ENCODE assay signal across 26 cellular contexts in genomic region chr2:29719626-29720025, GRCh38.
A peak's percentile ranks its signal among the peaks of the same experiment; 100 is the strongest.
DNase-seq lines count a peak whose midpoint lies in the region; ATAC-seq, FAIRE-seq and TF ChIP-seq lines count a peak whose summit lies in the region.
"Had no signal": no experiment of that assay in that cellular context is flagged by ENCODE, and none has a peak within 500 bp of the region (broad histone marks: within the 10 kb centered on the region; RNA-seq: fewer than 3 reads in every experiment).

No MANE protein-coding gene starts in this region.

- 0 out of 2 replicates have a peak overlapping the region, but pooled peaks have one; percentile 60 for H3K27ac Mint-ChIP-seq in GM23338
- H3K27ac Mint-ChIP-seq in WTC11: no peak overlapping the region
- no peak overlapping the region for H3K27ac Mint-ChIP-seq in nephron progenitor cell
- H3K27ac Mint-ChIP-seq: CD4-positive, alpha-beta T cell; CD8-positive, alpha-beta memory T cell; HFFc6 had no signal

- H3K27me3 ChIP-seq in GM23338 (ENCODE audit: insufficient read depth): no peaks in the 10 kb centered on the region
- H3K27me3 ChIP-seq in neuronal stem cell (ENCODE audit: control insufficient read depth in 3 of 3, insufficient read depth in 3 of 3, low read depth in 1 of 3, low read length in 3 of 3): peaks cover 0 to 3% (median 0%) of the 10 kb centered on the region in 3 experiments
- no peaks in the 10 kb centered on the region for H3K27me3 ChIP-seq in adrenal gland
- H3K27me3 ChIP-seq: BE2C; BLaER1 treated with 17β-estradiol and CSF1 and Interleukin-3, amounts not matched to agents 10 nM and 100 nM had no signal

- H3K27ac ChIP-seq in GM23338 (ENCODE audit: low read depth): no peak overlapping the region
- H3K27ac ChIP-seq in neuronal stem cell (replicated peaks; ENCODE audit: low read length): no peak overlapping the region
- H3K27ac ChIP-seq in adrenal gland: no peak overlapping the region
- H3K27ac ChIP-seq: A549; BLaER1 treated with 17β-estradiol and CSF1 and Interleukin-3, amounts not matched to agents 10 nM and 100 nM; GM23248 had no signal

- H3K4ac ChIP-seq in neuronal stem cell (ENCODE audit: low read length): no peak overlapping the region

- no peaks in the 10 kb centered on the region for H3K9me3 ChIP-seq in neuronal stem cell (replicated peaks in 1 of 2; ENCODE audit: control insufficient read depth in 2 of 2, insufficient read depth in 1 of 2, low read depth in 1 of 2, low read length in 2 of 2)
- no peaks in the 10 kb centered on the region for H3K9me3 ChIP-seq in adrenal gland (replicated peaks in 1 of 3)
- H3K9me3 ChIP-seq: A549; BE2C; BLaER1 treated with 17β-estradiol and CSF1 and Interleukin-3, amounts not matched to agents 10 nM and 100 nM; HAP-1 had no signal

- H4K20me1 ChIP-seq in GM23338 (replicated peaks; ENCODE audit: insufficient read depth): no peaks in the 10 kb centered on the region
- H4K20me1 ChIP-seq: BLaER1 treated with 17β-estradiol and CSF1 and Interleukin-3, amounts not matched to agents 10 nM and 100 nM had no signal

- H2BK120ac ChIP-seq in neuronal stem cell (ENCODE audit: low read depth, low read length): no peak overlapping the region

- H3K14ac ChIP-seq in neuronal stem cell (ENCODE audit: low read length): no peak overlapping the region

- no peak overlapping the region for H2AFZ ChIP-seq in GM23338
- H2AFZ ChIP-seq in neuronal stem cell (ENCODE audit: low read length): no peak overlapping the region
- H2AFZ ChIP-seq: GM23248 had no signal

- peaks cover 11% of the 10 kb centered on the region; the same call in 1 of the 2 replicates for H3K9me2 ChIP-seq in GM23338 (ENCODE audit: insufficient read depth)

- no peak for ATAC-seq in GM23338
- ATAC-seq in WTC11: peak; percentile 26; the same call in 1 of the 2 replicates
- ATAC-seq in HG02759 (IDR thresholded peaks at IDR 0.05; ENCODE audit: unreplicated experiment): no peak
- ATAC-seq: A549, GM12878 had no signal

- no peaks in the 10 kb centered on the region for H3K79me2 ChIP-seq in GM23338 (replicated peaks; ENCODE audit: insufficient read depth)

- H3K4me2 ChIP-seq in GM23338 (peak overlapping the region; percentile 43; the same call in 1 of the 2 replicates), neuronal stem cell (ENCODE audit: insufficient read depth, low read length, poor library complexity, severe bottlenecking) (no peak overlapping the region)
- H3K4me2 ChIP-seq: A549; BLaER1 treated with 17β-estradiol and CSF1 and Interleukin-3, amounts not matched to agents 10 nM and 100 nM had no signal

- no peak overlapping the region for H4K8ac ChIP-seq in neuronal stem cell (ENCODE audit: low read depth, low read length)

- no peak overlapping the region for H2AK5ac ChIP-seq in neuronal stem cell (ENCODE audit: low read depth, low read length)

- TF ChIP-seq CTCF in GM23338 (conservative IDR thresholded peaks at IDR 0.05; ENCODE audit: low read depth in 2 of 2) (no peak), WTC11 (IDR thresholded peaks at IDR 0.05) (no peak), nephron progenitor cell (IDR thresholded peaks at IDR 0.05) (no peak), adrenal gland (IDR thresholded peaks at IDR 0.05) (no peak)

- no peak overlapping the region for H3K18ac ChIP-seq in neuronal stem cell (ENCODE audit: low read length)

- POLR2A ChIA-PET in WTC11 (lab: Charles Lee): no interaction called here

- WGBS in neuronal stem cell (ENCODE audit: extremely low coverage in 2 of 2, insufficient read length in 2 of 2, insufficient replicate concordance in 1 of 2), 2 donors: no CpG with 5 or more reads among the region's 3 CpGs
- WGBS in adrenal gland, 4 donors: 29 to 51% (median 45%) methylated on average over 2 to 3 of the region's 3 CpGs

- H3K4me1 Mint-ChIP-seq in GM23338: peaks cover 30% of the 10 kb centered on the region
- H3K4me1 Mint-ChIP-seq in WTC11: peaks cover 34% of the 10 kb centered on the region
- H3K4me1 Mint-ChIP-seq in nephron progenitor cell: peaks cover 12% of the 10 kb centered on the region
- H3K4me1 Mint-ChIP-seq: CD14-positive monocyte; CD8-positive, alpha-beta memory T cell had no signal

- CTCF ChIA-PET in WTC11 (lab: Charles Lee): no interaction called here

- H3K9me3 Mint-ChIP-seq in GM23338: no peaks in the 10 kb centered on the region
- peaks cover 5% of the 10 kb centered on the region for H3K9me3 Mint-ChIP-seq in WTC11
- H3K9me3 Mint-ChIP-seq in nephron progenitor cell: no peaks in the 10 kb centered on the region
- H3K9me3 Mint-ChIP-seq: CD14-positive monocyte; CD4-positive, alpha-beta T cell; CD8-positive, alpha-beta memory T cell had no signal

- H3K36me3 ChIP-seq in GM23338 (ENCODE audit: insufficient read depth) (no peaks in the 10 kb centered on the region), neuronal stem cell (replicated peaks in 1 of 2; ENCODE audit: control insufficient read depth in 2 of 2, insufficient read depth in 2 of 2, low read length in 2 of 2) (peaks cover 0 to 9% of the 10 kb centered on the region in 2 donors), adrenal gland (replicated peaks in 1 of 2) (no peaks in the 10 kb centered on the region)
- H3K36me3 ChIP-seq: BE2C; BLaER1 treated with 17β-estradiol and CSF1 and Interleukin-3, amounts not matched to agents 10 nM and 100 nM; HAP-1 had no signal

- H3K27me3 Mint-ChIP-seq in GM23338 (ENCODE audit: insufficient read depth, low read depth, poor library complexity): no peaks in the 10 kb centered on the region
- H3K27me3 Mint-ChIP-seq in WTC11 (ENCODE audit: low read depth): no peaks in the 10 kb centered on the region
- H3K27me3 Mint-ChIP-seq in nephron progenitor cell (ENCODE audit: low read depth, poor library complexity): peaks cover 16% of the 10 kb centered on the region

- DNase-seq in GM23338 (ENCODE audit: low spot score) (no peak), WTC11 (ENCODE audit: low spot score) (no peak), nephron progenitor cell (peak; percentile 27), neuronal stem cell (ENCODE audit: low spot score) (peak; percentile 48), adrenal gland (no peak), H54 (ENCODE audit: insufficient read length, low spot score) (no peak)
- DNase-seq: 8988T; ACHN; AML-193; BE2C; CD4-positive, alpha-beta T cell; CD8-positive, alpha-beta memory T cell; DMS 273 treated with DMSO at 0.1 percent for 48 hours; DMS79; EL; GDM1; GM23248; HFFc6 had no signal

- no peak overlapping the region for H3K23ac ChIP-seq in neuronal stem cell (ENCODE audit: low read depth, low read length, poor library complexity)

- no peak overlapping the region for H2BK5ac ChIP-seq in neuronal stem cell (ENCODE audit: low read length)

- H3K4me3 ChIP-seq in GM23338 (no peak overlapping the region), neuronal stem cell (ENCODE audit: low read length in 2 of 2) (no peak overlapping the region), adrenal gland (no peak overlapping the region)
- H3K4me3 ChIP-seq: A549; BLaER1 treated with 17β-estradiol and CSF1 and Interleukin-3, amounts not matched to agents 10 nM and 100 nM; GM12878; GM23248; HAP-1 had no signal

- no peaks in the 10 kb centered on the region for H3K79me1 ChIP-seq in neuronal stem cell (ENCODE audit: low read depth, low read length)

- FAIRE-seq in H54 (lab: Jason Lieb, UNC): no peak
- FAIRE-seq: A549, D721Med, GM12878, GM19239 had no signal

- no peak overlapping the region for H2BK12ac ChIP-seq in neuronal stem cell (ENCODE audit: low read length)

- TF ChIP-seq POLR2A in adrenal gland (IDR thresholded peaks at IDR 0.05) (no peak), H54 (IDR thresholded peaks at IDR 0.05; ENCODE audit: low read depth, low read length) (no peak)

- H3F3A ChIP-seq in GM23338 (replicated peaks; ENCODE audit: low read depth): no peaks in the 10 kb centered on the region

- no peak overlapping the region for H2BK15ac ChIP-seq in neuronal stem cell (ENCODE audit: low read length)

- H3K4me1 ChIP-seq in GM23338 (ENCODE audit: insufficient read depth): peaks cover 15% of the 10 kb centered on the region
- H3K4me1 ChIP-seq in neuronal stem cell (ENCODE audit: control insufficient read depth in 2 of 2, insufficient read depth in 1 of 2, low read depth in 1 of 2, low read length in 2 of 2): peaks cover 17 to 42% of the 10 kb centered on the region in 2 donors
- H3K4me1 ChIP-seq in adrenal gland (replicated peaks in 1 of 2): no peaks in the 10 kb centered on the region
- H3K4me1 ChIP-seq: BE2C; BLaER1 treated with 17β-estradiol and CSF1 and Interleukin-3, amounts not matched to agents 10 nM and 100 nM had no signal

- no peak overlapping the region for H4K91ac ChIP-seq in neuronal stem cell (ENCODE audit: low read depth, low read length, poor library complexity)

- H3K36me3 Mint-ChIP-seq in GM23338 (ENCODE audit: low read depth): no peaks in the 10 kb centered on the region
- no peaks in the 10 kb centered on the region for H3K36me3 Mint-ChIP-seq in WTC11
- H3K36me3 Mint-ChIP-seq in nephron progenitor cell (ENCODE audit: low read depth): no peaks in the 10 kb centered on the region
- H3K36me3 Mint-ChIP-seq: CD14-positive monocyte; CD8-positive, alpha-beta memory T cell had no signal

- H3K9ac ChIP-seq in neuronal stem cell (ENCODE audit: low read depth, low read length, poor library complexity): no peak overlapping the region
- H3K9ac ChIP-seq: BLaER1 treated with 17β-estradiol and CSF1 and Interleukin-3, amounts not matched to agents 10 nM and 100 nM; GM23248 had no signal

- intact Hi-C loops in adrenal gland (cut with DNase I): no loop called here

- H3K4me3 Mint-ChIP-seq in GM23338: no peak overlapping the region
- H3K4me3 Mint-ChIP-seq in WTC11: no peak overlapping the region
- H3K4me3 Mint-ChIP-seq in nephron progenitor cell: no peak overlapping the region
- H3K4me3 Mint-ChIP-seq: CD14-positive monocyte; CD4-positive, alpha-beta T cell; CD8-positive, alpha-beta memory T cell; HFFc6 had no signal

TF ChIP-seq in GM23338, 12 proteins besides CTCF, POLR2A, EP300 and RAD21 (continues in another document):
- no peak for TF ChIP-seq ETS1 (IDR thresholded peaks at IDR 0.05)

TF ChIP-seq in WTC11, 78 proteins besides CTCF, POLR2A, EP300 and RAD21:
- TF ChIP-seq EMX1 (CRISPR knock-in tag; IDR thresholded peaks at IDR 0.05): no peak
- no peak for TF ChIP-seq NFATC4 (CRISPR knock-in tag; IDR thresholded peaks at IDR 0.05)
- no peak for TF ChIP-seq RORB (CRISPR knock-in tag; IDR thresholded peaks at IDR 0.05)
- no peak for TF ChIP-seq CBFB (CRISPR knock-in tag; IDR thresholded peaks at IDR 0.05; ENCODE audit: low read depth)
- TF ChIP-seq ELF4 (CRISPR knock-in tag; IDR thresholded peaks at IDR 0.05; ENCODE audit: low read depth): no peak
- no peak for TF ChIP-seq HMGA2 (CRISPR knock-in tag; IDR thresholded peaks at IDR 0.05)

Comparison
In these comparisons a context has a peak if more than half of its experiments do, and no peak if none do; other contexts are left out.
1. DNase-seq: peak in nephron progenitor cell (single experiment) and neuronal stem cell (single experiment); none in GM23338 (single experiment), WTC11 (single experiment), adrenal gland (0 of 7) and H54 (single experiment).